9 cellular contexts compared by ENCODE assay signal in genomic region chr6:27592481-27593199, GRCh38.
DNase-seq lines count a peak whose midpoint lies in the region; ATAC-seq and TF ChIP-seq lines count a peak whose summit lies in the region.
"Had no signal": no experiment of that assay in that cellular context is flagged by ENCODE, and none has a peak within 500 bp of the region (broad histone marks: within the 10 kb centered on the region; RNA-seq: fewer than 3 reads in every experiment).

No MANE protein-coding gene starts in this region.

- no peak overlapping the region for H3K27ac ChIP-seq in A673 (ENCODE audit: low read depth, low read length, poor library complexity, severe bottlenecking)

- CTCF ChIA-PET in A673 (lab: Charles Lee): no interaction called here

- H3K36me3 ChIP-seq in A673 (ENCODE audit: insufficient read depth, low read length, poor library complexity, severe bottlenecking): no peaks in the 10 kb centered on the region

- no peaks in the 10 kb centered on the region for H3K27me3 ChIP-seq in A673 (replicated peaks; ENCODE audit: insufficient read depth, low read depth, low read length, poor library complexity)

- intact Hi-C loops in A673 (cut with micrococcal nuclease; ENCODE audit: unreplicated experiment): loop anchor here (5.0 kb wide), 4 partner anchors 45 to 415 kb away; no protein-coding TSS in a partner anchor

- H3K4me3 ChIP-seq in A673 (ENCODE audit: low read depth, low read length, poor library complexity, severe bottlenecking) (peak overlapping the region; percentile 51), GM12875 (ENCODE audit: low read depth, low read length) (peak overlapping the region; percentile 44), HFF-Myc (replicated peaks; ENCODE audit: low read depth, low read length) (peak overlapping the region; percentile 47), LNCaP clone FGC (ENCODE audit: low read depth, low read length) (peak overlapping the region; percentile 64), foreskin fibroblast (ENCODE audit: low read depth in 1 of 2, low read length in 2 of 2) (peak overlapping the region; percentile 39 to 52)

- no peak for TF ChIP-seq CTCF in A673 (conservative IDR thresholded peaks at IDR 0.05; ENCODE audit: low read depth, low read length)
- TF ChIP-seq CTCF in GM12875 (IDR thresholded peaks at IDR 0.05; ENCODE audit: borderline replicate concordance, insufficient read depth, low read depth, low read length): no peak
- TF ChIP-seq CTCF in HFF-Myc (IDR thresholded peaks at IDR 0.05; ENCODE audit: low read depth, low read length, missing control alignments): no peak
- TF ChIP-seq CTCF in LNCaP clone FGC (IDR thresholded peaks at IDR 0.05; ENCODE audit: control insufficient read depth, extremely low read depth, insufficient read depth): no peak
- TF ChIP-seq CTCF in foreskin fibroblast (IDR thresholded peaks at IDR 0.05; ENCODE audit: low read depth, low read length): no peak

- H3K9me3 ChIP-seq in A673 (ENCODE audit: low read depth, low read length, poor library complexity, severe bottlenecking): no peaks in the 10 kb centered on the region

- DNase-seq in A673 (ENCODE audit: low spot score) (peak; percentile 94), HFF-Myc (ENCODE audit: extremely low read depth, low read depth) (peak; percentile 77), LNCaP clone FGC (ENCODE audit: low read depth) (peak; percentile 82), UCSD-AML1 (lab: John Stamatoyannopoulos, UW; ENCODE audit: unreplicated experiment) (peak; percentile 50), foreskin fibroblast (peak; percentile 64 to 84)
- DNase-seq in stimulated activated CD4-positive, alpha-beta T cell treated with anti-CD3 and anti-CD28 coated beads, Interleukin-4, amount 100 ng/mL, for 4 hours: peak; percentile 3 to 22

- no peaks in the 10 kb centered on the region for H3K4me1 ChIP-seq in A673 (ENCODE audit: insufficient read depth, low read length, poor library complexity, severe bottlenecking)

- no peak for ATAC-seq in HG03521 (IDR thresholded peaks at IDR 0.05; ENCODE audit: unreplicated experiment)
- ATAC-seq: naive thymus-derived CD8-positive, alpha-beta T cell had no signal

- no TSS peak for BruUV-seq in A673 (replicated peaks; lab: Mats Ljungman, UMichigan)

- POLR2A ChIA-PET in A673 (lab: Charles Lee; ENCODE audit: low non-redundant PET): no interaction called here

Comparison
In these comparisons a context has a peak if more than half of its experiments do, and no peak if none do; other contexts are left out.
1. DNase-seq: peak in every context shown above with its lines; median percentile 94 in A673; 82 in LNCaP clone FGC; 77 in HFF-Myc; 74 in foreskin fibroblast; 50 in UCSD-AML1; 12 in stimulated activated CD4-positive, alpha-beta T cell treated with anti-CD3 and anti-CD28 coated beads, Interleukin-4, amount 100 ng/mL, for 4 hours.